In the genomic region with DNA sequence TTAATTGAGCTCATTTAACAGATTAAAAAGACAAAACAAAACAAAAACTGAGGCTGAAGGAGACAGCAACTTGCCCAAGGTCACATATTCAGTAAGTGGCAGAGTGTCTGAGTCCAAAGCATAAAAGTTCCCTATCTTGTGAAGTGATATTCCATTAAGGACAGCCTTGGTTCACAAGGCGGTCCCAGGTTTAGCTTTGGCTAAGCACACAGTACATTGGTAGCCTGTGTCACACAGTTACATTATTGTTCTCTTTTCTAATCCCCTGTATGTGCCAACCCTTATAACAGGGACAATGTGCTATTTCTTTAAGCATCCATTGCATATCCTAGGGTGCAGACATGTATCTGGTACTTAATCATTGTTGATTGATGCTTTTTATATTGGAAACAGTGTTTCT, we compare ENCODE assay signal across 29 cellular contexts.
"Had no signal": no experiment of that assay in that cellular context is flagged by ENCODE, and none has a peak within 500 bp of the region (broad histone marks: within the 10 kb centered on the region; RNA-seq: fewer than 3 reads in every experiment).

No MANE protein-coding gene starts in this region.

- H3K9me3 ChIP-seq: body of pancreas, esophagus squamous epithelium had no signal

- H3K4me1 Mint-ChIP-seq: activated CD4-positive, alpha-beta T cell treated with anti-CD3 and anti-CD28 coated beads, Interleukin-2, amount 10 ng/mL, durations not matched to agents 7 days and 5 days; activated T-helper 17 cell treated with anti-CD3 and anti-CD28 coated beads, Interleukin-2, amount 50 U/mL, for 72 hours had no signal

- ATAC-seq: activated CD8-positive, alpha-beta T cell treated with anti-CD3 and anti-CD28 coated beads for 36 hours; activated T-cell treated with anti-CD3 and anti-CD28 coated beads, Interleukin-2, amount 50 U/mL, for 4 hours; activated T-helper 17 cell treated with anti-CD3 and anti-CD28 coated beads, Interleukin-2, amount 50 U/mL, for 72 hours; effector memory CD8-positive, alpha-beta T cell; gastroesophageal sphincter; WTC11 had no signal

- H3K36me3 ChIP-seq: esophagus squamous epithelium, gastroesophageal sphincter had no signal

- H3K27ac Mint-ChIP-seq: activated CD4-positive, alpha-beta T cell treated with anti-CD3 and anti-CD28 coated beads, Interleukin-2, amount 10 ng/mL, durations not matched to agents 7 days and 5 days; activated CD8-positive, alpha-beta T cell treated with anti-CD3 and anti-CD28 coated beads for 36 hours; activated naive CD8-positive, alpha-beta T cell; activated T-helper 17 cell treated with anti-CD3 and anti-CD28 coated beads, Interleukin-2, amount 50 U/mL, for 72 hours; effector memory CD8-positive, alpha-beta T cell; WTC11 had no signal

- DNase-seq: activated CD4-positive, alpha-beta T cell treated with anti-CD3 and anti-CD28 coated beads for 1 hour; activated CD4-positive, alpha-beta T cell treated with anti-CD3 and anti-CD28 coated beads for 4 hours; activated CD4-positive, alpha-beta T cell treated with anti-CD3 and anti-CD28 coated beads, Interleukin-2, amount 10 ng/mL, durations not matched to agents 7 days and 5 days; activated CD4-positive, alpha-beta T cell treated with anti-CD3 and anti-CD28 coated beads, Interleukin-2, amount 50 U/mL, for 48 hours; activated CD8-positive, alpha-beta memory T cell treated with anti-CD3 and anti-CD28 coated beads for 24 hours; activated CD8-positive, alpha-beta T cell treated with anti-CD3 and anti-CD28 coated beads for 36 hours; activated effector memory CD4-positive, alpha-beta T cell treated with Interleukin-2 at 50 U/mL for 16 hours; activated gamma-delta T cell treated with Interleukin-2 at 50 U/mL for 16 hours; activated naive CD4-positive, alpha-beta T cell treated with anti-CD3 and anti-CD28 coated beads, Interleukin-2, amount 50 U/mL, for 16 hours; activated naive CD4-positive, alpha-beta T cell treated with Interleukin-2 at 50 U/mL for 16 hours; activated T-cell treated with anti-CD3 and anti-CD28 coated beads, Interleukin-2, amount 50 U/mL, for 4 hours; amniotic stem cell; anterior cingulate cortex; body of pancreas; caudate nucleus; cortex of kidney; dermis blood vessel endothelial cell; effector CD4-positive, alpha-beta T cell; effector memory CD8-positive, alpha-beta T cell; esophagus squamous epithelium; foreskin melanocyte; T-helper 2 cell had no signal

- H3K4me3 ChIP-seq: body of pancreas, esophagus squamous epithelium, gastroesophageal sphincter had no signal

- FAIRE-seq: colon, TTC549 had no signal

- H3K27me3 ChIP-seq: body of pancreas, gastroesophageal sphincter had no signal

- H3K4me3 Mint-ChIP-seq: activated CD4-positive, alpha-beta T cell treated with anti-CD3 and anti-CD28 coated beads, Interleukin-2, amount 10 ng/mL, durations not matched to agents 7 days and 5 days; activated CD8-positive, alpha-beta T cell treated with anti-CD3 and anti-CD28 coated beads for 36 hours; activated naive CD8-positive, alpha-beta T cell; activated T-cell treated with anti-CD3 and anti-CD28 coated beads, Interleukin-2, amount 50 U/mL, for 4 hours; activated T-helper 17 cell treated with anti-CD3 and anti-CD28 coated beads, Interleukin-2, amount 50 U/mL, for 72 hours; effector memory CD8-positive, alpha-beta T cell; WTC11 had no signal

- H3K27ac ChIP-seq: esophagus squamous epithelium, gastroesophageal sphincter, VCaP had no signal
